ENCODE assay signal across 2 cellular contexts in genomic region chr1:92446546-92446945, GRCh38.
A peak's percentile ranks its signal among the peaks of the same experiment; 100 is the strongest.
TF ChIP-seq lines count a peak whose summit lies in the region.

No MANE protein-coding gene starts in this region.

TF ChIP-seq in K562, 482 proteins besides CTCF, POLR2A, EP300 and RAD21 (continues in another document):
- no peak for TF ChIP-seq SNRNP70 (optimal IDR thresholded peaks at IDR 0.05; ENCODE audit: low read depth, low read length)
- peak; percentile 66 for TF ChIP-seq VEZF1 (CRISPR knock-in tag; IDR thresholded peaks at IDR 0.05)
- TF ChIP-seq SIRT6 (IDR thresholded peaks at IDR 0.05; ENCODE audit: low read depth, low read length) = no peak
- no peak for TF ChIP-seq SMARCA5 (IDR thresholded peaks at IDR 0.05)
- TF ChIP-seq MXI1 (IDR thresholded peaks at IDR 0.05; ENCODE audit: low read depth, low read length) = no peak
- no peak for TF ChIP-seq SPI1 (IDR thresholded peaks at IDR 0.05; ENCODE audit: borderline replicate concordance, low read depth, low read length)
- TF ChIP-seq FOXJ2 (tag; IDR thresholded peaks at IDR 0.05) = no peak
- TF ChIP-seq HOMEZ (CRISPR knock-in tag; IDR thresholded peaks at IDR 0.05) = no peak
- no peak for TF ChIP-seq CREB5 (CRISPR knock-in tag; IDR thresholded peaks at IDR 0.05)
- TF ChIP-seq HLTF (IDR thresholded peaks at IDR 0.05) = no peak
- no peak for TF ChIP-seq XRCC5 (IDR thresholded peaks at IDR 0.05; ENCODE audit: low read depth, low read length)
- TF ChIP-seq RBM17 (IDR thresholded peaks at IDR 0.05; ENCODE audit: borderline replicate concordance, low read depth, low read length) = no peak
- no peak for TF ChIP-seq FOXP1 (CRISPR knock-in tag; IDR thresholded peaks at IDR 0.05)
- no peak for TF ChIP-seq RBM39 (optimal IDR thresholded peaks at IDR 0.05; ENCODE audit: low read depth, low read length)
- TF ChIP-seq TARDBP (IDR thresholded peaks at IDR 0.05) = no peak
- TF ChIP-seq RFX7 (CRISPR knock-in tag; IDR thresholded peaks at IDR 0.05) = no peak
- no peak for TF ChIP-seq GMEB1 (CRISPR knock-in tag; IDR thresholded peaks at IDR 0.05)
- no peak for TF ChIP-seq ZFP30 (CRISPR knock-in tag; IDR thresholded peaks at IDR 0.05; ENCODE audit: borderline replicate concordance)
- TF ChIP-seq PHF21A (IDR thresholded peaks at IDR 0.05; ENCODE audit: borderline replicate concordance, low read depth) = no peak
- peak; percentile 87 for TF ChIP-seq HES1 (IDR thresholded peaks at IDR 0.05; ENCODE audit: low read depth)
- TF ChIP-seq ZNF274 (IDR thresholded peaks at IDR 0.05; ENCODE audit: borderline replicate concordance, low read depth, low read length) = no peak
- no peak for TF ChIP-seq MCM3 (IDR thresholded peaks at IDR 0.05)
- no peak for TF ChIP-seq RBM14 (IDR thresholded peaks at IDR 0.05; ENCODE audit: borderline replicate concordance, insufficient read depth, low read depth, low read length)
- peak; percentile 32; the same call in 1 of the 2 replicates for TF ChIP-seq KHSRP (IDR thresholded peaks at IDR 0.05)
- TF ChIP-seq DEAF1 (CRISPR knock-in tag; IDR thresholded peaks at IDR 0.05) = no peak

TF ChIP-seq in HepG2, 621 proteins besides CTCF, POLR2A, EP300 and RAD21:
- TF ChIP-seq AHR (CRISPR knock-in tag; IDR thresholded peaks at IDR 0.05) = no peak
- no peak for TF ChIP-seq IRX3 (CRISPR knock-in tag; IDR thresholded peaks at IDR 0.05; ENCODE audit: borderline replicate concordance, low read depth)
- TF ChIP-seq CC2D1A (CRISPR knock-in tag; IDR thresholded peaks at IDR 0.05) = no peak
